In genomic region chr17:48181653-48182052, GRCh38 we compare ENCODE assay signal across 10 cellular contexts.
DNase-seq lines count a peak whose midpoint lies in the region; ATAC-seq, FAIRE-seq and TF ChIP-seq lines count a peak whose summit lies in the region.
"Had no signal": no experiment of that assay in that cellular context is flagged by ENCODE, and none has a peak within 500 bp of the region (broad histone marks: within the 10 kb centered on the region; RNA-seq: fewer than 3 reads in every experiment).

No MANE protein-coding gene starts in this region.

- CTCF ChIA-PET in IMR-90 (lab: Yijun Ruan, JAX): no interaction called here

- H3K27ac ChIP-seq in IMR-90 (ENCODE audit: insufficient read depth, low read length): no peak overlapping the region
- H3K27ac ChIP-seq in astrocyte (ENCODE audit: low read depth, low read length): no peak overlapping the region
- no peak overlapping the region for H3K27ac ChIP-seq in mesendoderm (ENCODE audit: low read depth, low read length)

- H2AK5ac ChIP-seq in IMR-90 (ENCODE audit: low read depth, low read length) (no peak overlapping the region), mesendoderm (ENCODE audit: low read length) (no peak overlapping the region)

- H3K9me1 ChIP-seq in IMR-90 (ENCODE audit: insufficient read depth, low read length): no peaks in the 10 kb centered on the region

- H3K4me2 ChIP-seq in IMR-90 (ENCODE audit: low read depth, low read length): no peak overlapping the region
- H3K4me2 ChIP-seq in astrocyte (ENCODE audit: low read length): no peak overlapping the region
- no peak overlapping the region for H3K4me2 ChIP-seq in mesendoderm (ENCODE audit: low read length)

- H3K4me1 ChIP-seq in IMR-90 (ENCODE audit: control insufficient read depth, insufficient read depth, low read length): no peaks in the 10 kb centered on the region
- H3K4me1 ChIP-seq in astrocyte (ENCODE audit: insufficient read depth, low read length): peaks cover 4% of the 10 kb centered on the region
- no peaks in the 10 kb centered on the region for H3K4me1 ChIP-seq in mesendoderm (ENCODE audit: control insufficient read depth, low read depth, low read length)

- no peak overlapping the region for H2BK120ac ChIP-seq in IMR-90 (ENCODE audit: low read depth, low read length)
- H2BK120ac ChIP-seq in mesendoderm (ENCODE audit: low read depth, low read length): no peak overlapping the region

- no peaks in the 10 kb centered on the region for H3K9me3 Mint-ChIP-seq in astrocyte (ENCODE audit: unreplicated experiment)
- no peaks in the 10 kb centered on the region for H3K9me3 Mint-ChIP-seq in stimulated activated naive B cell treated with anti-CD40 and anti-IgM and Interleukin-4, amounts not matched to agents 10 μg/mL and 1 μg/mL and 100 μg/mL, for 72 hours
- H3K9me3 Mint-ChIP-seq: mesothelial cell of epicardium had no signal

- H2BK20ac ChIP-seq in IMR-90 (ENCODE audit: low read depth, low read length): no peak overlapping the region

- H4K8ac ChIP-seq in IMR-90 (ENCODE audit: low read depth in 2 of 2, low read length in 2 of 2) (no peak overlapping the region), mesendoderm (ENCODE audit: low read depth, low read length) (no peak overlapping the region)

- no peak overlapping the region for H4K91ac ChIP-seq in IMR-90 (ENCODE audit: insufficient read depth, low read depth, low read length)

- in situ Hi-C loops in IMR-90 (cut with MboI; ENCODE audit: low sequenced_read_pairs): no loop called here
- in situ Hi-C loops in KBM-7 (cut with MboI; ENCODE audit: low pct_unique_long_range_greater_than_20kb, low sequenced_read_pairs): no loop called here

- TF ChIP-seq POLR2A in IMR-90 (IDR thresholded peaks at IDR 0.05; ENCODE audit: low read depth, low read length): no peak

- H3K27ac Mint-ChIP-seq in astrocyte (ENCODE audit: unreplicated experiment): no peak overlapping the region
- H3K27ac Mint-ChIP-seq in stimulated activated naive B cell treated with anti-CD40 and anti-IgM and Interleukin-4, amounts not matched to agents 10 μg/mL and 1 μg/mL and 100 μg/mL, for 72 hours: no peak overlapping the region

- no peaks in the 10 kb centered on the region for H3K9me3 ChIP-seq in IMR-90 (ENCODE audit: control insufficient read depth, insufficient read depth, low read length)
- H3K9me3 ChIP-seq in astrocyte (ENCODE audit: insufficient read depth, low read depth, low read length): no peaks in the 10 kb centered on the region

- H3K79me1 ChIP-seq in IMR-90 (ENCODE audit: low read depth in 1 of 2, low read length in 2 of 2) (no peaks in the 10 kb centered on the region), mesendoderm (ENCODE audit: low read length) (no peaks in the 10 kb centered on the region)

- ATAC-seq in IMR-90 (ENCODE audit: low read depth): no peak
- no peak for ATAC-seq in stimulated activated naive B cell treated with anti-CD40 and anti-IgM and Interleukin-4, amounts not matched to agents 10 μg/mL and 1 μg/mL and 100 μg/mL, for 72 hours (replicated peaks)
- ATAC-seq in GM18519 (IDR thresholded peaks at IDR 0.05; ENCODE audit: low FRiP score, unreplicated experiment): no peak

- POLR2A ChIA-PET in IMR-90 (lab: Charles Lee; ENCODE audit: unreplicated experiment): no interaction called here

- H3K18ac ChIP-seq in IMR-90 (ENCODE audit: low read depth, low read length) (no peak overlapping the region), mesendoderm (ENCODE audit: low read length) (no peak overlapping the region)

- H2BK15ac ChIP-seq in IMR-90 (ENCODE audit: low read depth, low read length) (no peak overlapping the region), mesendoderm (replicated peaks; ENCODE audit: low read depth) (no peak overlapping the region)

- no peak overlapping the region for H3K56ac ChIP-seq in IMR-90 (ENCODE audit: extremely low read depth, insufficient read depth, low read length)
- H3K56ac ChIP-seq in mesendoderm (ENCODE audit: low read length): no peak overlapping the region

- H3K4me3 ChIP-seq in IMR-90 (ENCODE audit: insufficient read depth, low read depth, low read length): no peak overlapping the region
- no peak overlapping the region for H3K4me3 ChIP-seq in astrocyte (ENCODE audit: insufficient read depth, low read depth, low read length)
- no peak overlapping the region for H3K4me3 ChIP-seq in mesendoderm (ENCODE audit: low read length)

- H2AK9ac ChIP-seq in IMR-90 (replicated peaks; ENCODE audit: low read depth, low read length, poor library complexity): no peak overlapping the region

- H4K5ac ChIP-seq in IMR-90 (ENCODE audit: low read depth, low read length) (no peak overlapping the region), mesendoderm (ENCODE audit: low read length) (no peak overlapping the region)

- DNase-seq in DMS79 treated with DMSO at 0.1 percent for 48 hours (lab: John Stamatoyannopoulos, UW) (peak; percentile 14), IMR-90 (peak; percentile 2), astrocyte (ENCODE audit: low read depth) (no peak), mesendoderm (peak; percentile 68), KBM-7 (no peak), amygdala (lab: John Stamatoyannopoulos, UW) (no peak)
- no peak for DNase-seq in stimulated activated naive B cell treated with anti-CD40 and anti-IgM and Interleukin-4, amounts not matched to agents 10 μg/mL and 1 μg/mL and 100 μg/mL, for 72 hours
- DNase-seq: activated naive CD4-positive, alpha-beta T cell treated with anti-CD3 and anti-CD28 coated beads, Interleukin-2, amount 50 U/mL, for 16 hours had no signal

- no peak overlapping the region for H3K4ac ChIP-seq in IMR-90 (ENCODE audit: low read depth, low read length)
- H3K4ac ChIP-seq in mesendoderm (ENCODE audit: low read depth, low read length): no peak overlapping the region

- no peak overlapping the region for H2AFZ ChIP-seq in IMR-90 (replicated peaks; ENCODE audit: low read length, poor library complexity)
- no peak overlapping the region for H2AFZ ChIP-seq in astrocyte (ENCODE audit: low read depth, low read length)

- H3K79me2 ChIP-seq in astrocyte (ENCODE audit: insufficient read depth, low read length) (no peaks in the 10 kb centered on the region), mesendoderm (ENCODE audit: control insufficient read depth, insufficient read depth, low read length) (no peaks in the 10 kb centered on the region)

- H3K14ac ChIP-seq in IMR-90 (replicated peaks; ENCODE audit: low read depth, low read length): no peak overlapping the region

- H4K20me1 ChIP-seq in IMR-90 (ENCODE audit: insufficient read depth, low read length) (no peaks in the 10 kb centered on the region), astrocyte (ENCODE audit: insufficient read depth, low read length) (no peaks in the 10 kb centered on the region)

- 0 out of 2 replicates have a peak, but pooled peaks have one; percentile 5 for TF ChIP-seq CTCF in IMR-90 (conservative IDR thresholded peaks at IDR 0.05; ENCODE audit: low read depth, low read length)
- TF ChIP-seq CTCF in astrocyte (IDR thresholded peaks at IDR 0.05; ENCODE audit: insufficient read depth, low read depth, low read length): peak; percentile 48

- H3K9ac ChIP-seq in IMR-90 (ENCODE audit: low read depth, low read length) (no peak overlapping the region), astrocyte (ENCODE audit: low read length) (no peak overlapping the region), mesendoderm (ENCODE audit: low read length) (no peak overlapping the region)

- H3K27me3 ChIP-seq in IMR-90 (ENCODE audit: control insufficient read depth, insufficient read depth, low read length): peaks cover 72% of the 10 kb centered on the region
- peaks cover 27% of the 10 kb centered on the region for H3K27me3 ChIP-seq in astrocyte (ENCODE audit: insufficient read depth, low read length)
- H3K27me3 ChIP-seq in mesendoderm (ENCODE audit: insufficient read depth, low read length, poor library complexity): no peaks in the 10 kb centered on the region

- no peak overlapping the region for H3K4me3 Mint-ChIP-seq in astrocyte (ENCODE audit: unreplicated experiment)
- no peak overlapping the region for H3K4me3 Mint-ChIP-seq in stimulated activated naive B cell treated with anti-CD40 and anti-IgM and Interleukin-4, amounts not matched to agents 10 μg/mL and 1 μg/mL and 100 μg/mL, for 72 hours
- H3K4me3 Mint-ChIP-seq: mesothelial cell of epicardium had no signal

- H3K36me3 Mint-ChIP-seq in astrocyte (ENCODE audit: low read depth, unreplicated experiment): no peaks in the 10 kb centered on the region
- H3K36me3 Mint-ChIP-seq in stimulated activated naive B cell treated with anti-CD40 and anti-IgM and Interleukin-4, amounts not matched to agents 10 μg/mL and 1 μg/mL and 100 μg/mL, for 72 hours: peaks cover 36 to 60% of the 10 kb centered on the region in 2 donors
- H3K36me3 Mint-ChIP-seq: mesothelial cell of epicardium had no signal

- H3K4me1 Mint-ChIP-seq in astrocyte (ENCODE audit: low read depth, unreplicated experiment): no peaks in the 10 kb centered on the region
- no peaks in the 10 kb centered on the region for H3K4me1 Mint-ChIP-seq in stimulated activated naive B cell treated with anti-CD40 and anti-IgM and Interleukin-4, amounts not matched to agents 10 μg/mL and 1 μg/mL and 100 μg/mL, for 72 hours

- no TSS peak for BruUV-seq in IMR-90 (replicated peaks; lab: Mats Ljungman, UMichigan)

- intact Hi-C loops in IMR-90 (cut with micrococcal nuclease): no loop called here

- dilution Hi-C loops in IMR-90 (cut with HindIII; ENCODE audit: low sequenced_read_pairs, unreplicated experiment): no loop called here

- no CpG with 5 or more reads among the region's 1 CpG for WGBS in IMR-90 (ENCODE audit: extremely low coverage in 2 of 2, insufficient read length in 1 of 2), 2 experiments
- WGBS in mesendoderm (ENCODE audit: extremely low coverage, insufficient coverage, low lambda C conversion rate): no CpG with 5 or more reads among the region's 1 CpG

- no peak overlapping the region for H3K23ac ChIP-seq in IMR-90 (ENCODE audit: low read depth, low read length)
- H3K23ac ChIP-seq in mesendoderm (ENCODE audit: low read length): no peak overlapping the region

- no peak for TF ChIP-seq RAD21 in IMR-90 (IDR thresholded peaks at IDR 0.05; ENCODE audit: low read length)

- FAIRE-seq in astrocyte (lab: Jason Lieb, UNC): no peak

- peaks cover 50% of the 10 kb centered on the region for H3K27me3 Mint-ChIP-seq in astrocyte (ENCODE audit: low read depth, unreplicated experiment)
- H3K27me3 Mint-ChIP-seq in stimulated activated naive B cell treated with anti-CD40 and anti-IgM and Interleukin-4, amounts not matched to agents 10 μg/mL and 1 μg/mL and 100 μg/mL, for 72 hours: no peaks in the 10 kb centered on the region

- H2BK5ac ChIP-seq in IMR-90 (ENCODE audit: low read depth, low read length, poor library complexity, severe bottlenecking) (no peak overlapping the region), mesendoderm (ENCODE audit: low read length) (no peak overlapping the region)

- H3K36me3 ChIP-seq in IMR-90 (ENCODE audit: control insufficient read depth, insufficient read depth, low read length): no peaks in the 10 kb centered on the region
- no peaks in the 10 kb centered on the region for H3K36me3 ChIP-seq in astrocyte (ENCODE audit: insufficient read depth, low read length)
- H3K36me3 ChIP-seq in mesendoderm (ENCODE audit: control insufficient read depth, insufficient read depth, low read length): no peaks in the 10 kb centered on the region

Comparison
In these comparisons a context has a peak if more than half of its experiments do, and no peak if none do; other contexts are left out.
1. DNase-seq: peak in DMS79 treated with DMSO at 0.1 percent for 48 hours (single experiment), IMR-90 (single experiment) and mesendoderm (single experiment); none in astrocyte (single experiment), stimulated activated naive B cell treated with anti-CD40 and anti-IgM and Interleukin-4, amounts not matched to agents 10 μg/mL and 1 μg/mL and 100 μg/mL, for 72 hours (single experiment), KBM-7 (single experiment) and amygdala (0 of 56).